ENCODE assay signal across 8 cellular contexts in genomic region chr17:7403902-7404736, GRCh38. TPM values are rescaled to one million over a fixed set of nuclear protein-coding genes. Genes with fewer than 3 reads are reported as not detected.
A peak's percentile ranks its signal among the peaks of the same experiment; 100 is the strongest.
DNase-seq lines count a peak whose midpoint lies in the region; ATAC-seq, FAIRE-seq and TF ChIP-seq lines count a peak whose summit lies in the region.

TMEM256 (minus strand) TSS chr17:7404097; CDS start chr17:7404084, 13 bp downstream.

- DNase-seq in Calu3 = peak; percentile 93
- peak; percentile 92 for DNase-seq in HuH-7 (ENCODE audit: low spot score)
- peak; percentile 98 for DNase-seq in OCI-LY7 (ENCODE audit: low spot score)
- peak; percentile 89 for DNase-seq in activated T-cell treated with anti-CD3 and anti-CD28 coated beads for 1 hour (ENCODE audit: low read depth)
- DNase-seq in endothelial cell of umbilical vein (ENCODE audit: low read depth, low spot score) = peak; percentile 99
- DNase-seq in midbrain (lab: John Stamatoyannopoulos, UW) = peak; percentile 100
- peak; percentile 91 to 92 for DNase-seq in stimulated activated CD8-positive, alpha-beta memory T cell treated with anti-CD3 and anti-CD28 coated beads, Interleukin-2, amount 100 ng/mL, for 1 hour (ENCODE audit: low read depth in 2 of 2)

- no peaks in the 10 kb centered on the region for H3K9me3 Mint-ChIP-seq in Calu3 (ENCODE audit: low read depth, unreplicated experiment)

- H2AFZ ChIP-seq in OCI-LY7 (ENCODE audit: low read length) (peak within 1 kb of the TSS; percentile 61), endothelial cell of umbilical vein (ENCODE audit: low read depth, low read length) (peak within 1 kb of the TSS; percentile 78)

- H3K4me2 ChIP-seq in OCI-LY7 (ENCODE audit: low read length) (peak within 1 kb of the TSS; percentile 60), endothelial cell of umbilical vein (ENCODE audit: insufficient read depth, low read length) (peak within 1 kb of the TSS; percentile 50)

- no peaks in the 10 kb centered on the region for H3K79me2 ChIP-seq in OCI-LY7 (ENCODE audit: insufficient read depth, low read depth, low read length)
- H3K79me2 ChIP-seq in endothelial cell of umbilical vein (ENCODE audit: control insufficient read depth, insufficient read depth, low read length) = peaks cover 4% of the 10 kb centered on the region

- H3K36me3 ChIP-seq in OCI-LY7 (ENCODE audit: insufficient read depth, low read length) (no peaks in the 10 kb centered on the region), endothelial cell of umbilical vein (ENCODE audit: control insufficient read depth in 2 of 2, extremely low read depth in 1 of 2, insufficient read depth in 2 of 2, low read length in 2 of 2) (peaks cover 0 to 6% of the 10 kb centered on the region in 2 experiments)

- TF ChIP-seq POLR2A in endothelial cell of umbilical vein (IDR thresholded peaks at IDR 0.05; ENCODE audit: low read depth, low read length) = peak; percentile 93

- H3K4me1 Mint-ChIP-seq in Calu3 (ENCODE audit: low read depth, unreplicated experiment) = peaks cover 9% of the 10 kb centered on the region

- dilution Hi-C loops in endothelial cell of umbilical vein (cut with MboI; ENCODE audit: extremely low pct_ligation_motif_present, low sequenced_read_pairs) = no loop called here

- H3K9ac ChIP-seq in endothelial cell of umbilical vein (replicated peaks; ENCODE audit: extremely low read depth, insufficient read depth, low read length) = peak within 1 kb of the TSS; percentile 41

- H3K27ac ChIP-seq in OCI-LY7 (ENCODE audit: low read depth, low read length, poor library complexity, severe bottlenecking) = no peak within 1 kb of the TSS
- peak within 1 kb of the TSS; percentile 21 for H3K27ac ChIP-seq in endothelial cell of umbilical vein (ENCODE audit: insufficient read depth, low read depth, low read length)

- peak within 1 kb of the TSS; percentile 50 for H3K27ac Mint-ChIP-seq in Calu3 (ENCODE audit: unreplicated experiment)

- peak; percentile 89 for ATAC-seq in GM21515 (IDR thresholded peaks at IDR 0.05; ENCODE audit: unreplicated experiment)

- TF ChIP-seq CTCF in Calu3 (IDR thresholded peaks at IDR 0.05; ENCODE audit: unreplicated experiment) = no peak
- TF ChIP-seq CTCF in OCI-LY7 (conservative IDR thresholded peaks at IDR 0.05; ENCODE audit: low read length) = no peak
- TF ChIP-seq CTCF in endothelial cell of umbilical vein (IDR thresholded peaks at IDR 0.05; ENCODE audit: extremely low read depth in 1 of 2, insufficient read depth in 1 of 2, low read depth in 1 of 2, low read length in 2 of 2) = peak in 1 of 2 donors; percentile 2

- no peaks in the 10 kb centered on the region for H4K20me1 ChIP-seq in OCI-LY7 (ENCODE audit: insufficient read depth, low read length)
- no peaks in the 10 kb centered on the region for H4K20me1 ChIP-seq in endothelial cell of umbilical vein (replicated peaks; ENCODE audit: control insufficient read depth, extremely low read depth, insufficient read depth, low read length)

- H3K4me3 Mint-ChIP-seq in Calu3 (ENCODE audit: low read depth, unreplicated experiment) = peak within 1 kb of the TSS; percentile 76

- intact Hi-C loops in Calu3 (cut with micrococcal nuclease; ENCODE audit: unreplicated experiment) = no loop called here
- intact Hi-C loops in OCI-LY7 (cut with micrococcal nuclease; ENCODE audit: unreplicated experiment) = loop anchor here (5.0 kb wide), 1 partner anchor 52 kb away; the partner anchor contains the start of gene KCTD11
- intact Hi-C loops in endothelial cell of umbilical vein (cut with micrococcal nuclease) = loop anchor here (1.0 to 2.0 kb wide), 5 partner anchors 10 to 283 kb away; partner anchors contain the start of genes PLSCR3, POLR2A, SENP3 and TMEM102

- peak; percentile 100 for FAIRE-seq in endothelial cell of umbilical vein (lab: Jason Lieb, UNC)

- H3K9me1 ChIP-seq in endothelial cell of umbilical vein (replicated peaks; ENCODE audit: control insufficient read depth, extremely low read depth, insufficient read depth, low read length) = no peaks in the 10 kb centered on the region

- H3K9me2 ChIP-seq in OCI-LY7 (ENCODE audit: insufficient read depth, low read length) = no peaks in the 10 kb centered on the region

- BruUV-seq in Calu3 (replicated peaks; lab: Mats Ljungman, UMichigan) (no TSS peak), OCI-LY7 (replicated peaks; lab: Mats Ljungman, UMichigan) (no TSS peak), endothelial cell of umbilical vein (replicated peaks; lab: Mats Ljungman, UMichigan) (no TSS peak)

- POLR2A ChIA-PET in OCI-LY7 (lab: Charles Lee) (interaction anchor here (0.7 to 1.5 kb wide), 11 partner anchors 10 to 1997 kb away, joined by 3 to 8 read pairs (median 4); partner anchors contain the start of genes PLSCR3, TMEM102 and WRAP53), endothelial cell of umbilical vein (lab: Charles Lee) (interaction anchor here (0.6 to 1.6 kb wide), 17 partner anchors 10 to 339 kb away, joined by 3 to 14 read pairs (median 5); partner anchors contain the start of genes MPDU1, PLSCR3, POLR2A and TMEM102)

- H3K36me3 Mint-ChIP-seq in Calu3 (ENCODE audit: insufficient read depth, unreplicated experiment) = peaks cover 39% of the 10 kb centered on the region

- H3K27me3 Mint-ChIP-seq in Calu3 (ENCODE audit: unreplicated experiment) = peaks cover 17% of the 10 kb centered on the region

- H3K9me3 ChIP-seq in OCI-LY7 (ENCODE audit: low read length) (no peaks in the 10 kb centered on the region), endothelial cell of umbilical vein (replicated peaks; ENCODE audit: control insufficient read depth, insufficient read depth, low read length) (no peaks in the 10 kb centered on the region)

- H3K27me3 ChIP-seq in endothelial cell of umbilical vein (ENCODE audit: control insufficient read depth in 2 of 2, insufficient read depth in 2 of 2, low read length in 2 of 2) = no peaks in the 10 kb centered on the region

- CTCF ChIA-PET in Calu3 (lab: Charles Lee) = interaction anchor here (0.6 to 1.4 kb wide), 12 partner anchors 10 to 379 kb away, joined by 3 to 7 read pairs (median 4); partner anchors contain the start of genes PLSCR3 and TMEM102
- CTCF ChIA-PET in OCI-LY7 (lab: Charles Lee; ENCODE audit: unreplicated experiment) = interaction anchor here (0.6 to 1.9 kb wide), 4 partner anchors 10 to 51 kb away, joined by 3 to 18 read pairs (median 4); partner anchors contain the start of gene TMEM102
- CTCF ChIA-PET in endothelial cell of umbilical vein (lab: Charles Lee) = interaction anchor here (0.6 to 2.9 kb wide), 21 partner anchors 10 to 324 kb away, joined by 3 to 40 read pairs (median 4); partner anchors contain the start of genes CHRNB1, PLSCR3, TMEM102 and TMEM95

- H3K4me1 ChIP-seq in OCI-LY7 (ENCODE audit: insufficient read depth, low read length, poor library complexity, severe bottlenecking) = peaks cover 6% of the 10 kb centered on the region
- peaks cover 12% of the 10 kb centered on the region for H3K4me1 ChIP-seq in endothelial cell of umbilical vein (ENCODE audit: control insufficient read depth, extremely low read depth, insufficient read depth, low read length)

- peak within 1 kb of the TSS; percentile 70 for H3K4me3 ChIP-seq in OCI-LY7 (ENCODE audit: low read depth, low read length, poor library complexity, severe bottlenecking)
- H3K4me3 ChIP-seq in endothelial cell of umbilical vein (replicated peaks in 1 of 3; ENCODE audit: insufficient read depth in 1 of 3, low read depth in 1 of 3, low read length in 3 of 3) = peak within 1 kb of the TSS; percentile 43 to 61 (median 52)

TF ChIP-seq in endothelial cell of umbilical vein, 7 proteins besides CTCF, POLR2A, EP300 and RAD21:
- TF ChIP-seq GATA2 (IDR thresholded peaks at IDR 0.05; ENCODE audit: insufficient read depth, insufficient read length, low read depth, low read length) (no peak), EZH2 (IDR thresholded peaks at IDR 0.05; ENCODE audit: borderline replicate concordance, low read depth, low read length, severe bottlenecking) (no peak), POLR2AphosphoS5 (IDR thresholded peaks at IDR 0.05; ENCODE audit: insufficient read depth, low read depth, low read length) (peak; percentile 96), JUN (IDR thresholded peaks at IDR 0.05; ENCODE audit: borderline replicate concordance, insufficient read depth, insufficient read length, low read depth) (no peak), FOS (IDR thresholded peaks at IDR 0.05; ENCODE audit: borderline replicate concordance, insufficient read depth, low read length) (no peak)

RNA-seq across cellular contexts. Expression of gene TMEM256, which starts in this region (rescaled TPM):
- total RNA-seq in Calu3 (2022) (47.8 and 51.5 TPM in 2 replicates), OCI-LY7 (2022) (96.6 and 107 TPM in 2 replicates), endothelial cell of umbilical vein (57.3 and 67.4 TPM in 2 replicates)
- 108 and 165 TPM in 2 replicates for total RNA-seq in OCI-LY7 (2014; rRNA removed; shearing (Covaris generic))
- 148 and 218 TPM in 2 replicates for polyA plus RNA-seq in endothelial cell of umbilical vein
- polyA plus RNA-seq in endothelial cell of umbilical vein (2011; cell fraction: cytosol; rRNA removed) = 118 and 189 TPM in 2 replicates
- polyA plus RNA-seq in endothelial cell of umbilical vein (2011; cell fraction: nucleus; rRNA removed) = 24.4 and 62.3 TPM in 2 replicates
- 86.1 and 107 TPM in 2 replicates for polyA plus RNA-seq in endothelial cell of umbilical vein (2012)
- polyA minus RNA-seq in endothelial cell of umbilical vein = 25.3 and 30.2 TPM in 2 replicates
- 12.3 TPM for polyA minus RNA-seq in endothelial cell of umbilical vein (2011; cell fraction: cytosol; rRNA and poly(A)+ RNA removed)
- polyA minus RNA-seq in endothelial cell of umbilical vein (2011; cell fraction: nucleus; rRNA and poly(A)+ RNA removed) = 8.5 and 9.8 TPM in 2 replicates
